Comparison of ENCODE assay signal across 1 cellular context in genomic region chr12:29148958-29149690, GRCh38.
TF ChIP-seq lines count a peak whose summit lies in the region.

FAR2 (plus strand) TSS chr12:29149278; CDS start chr12:29270450, 121,172 bp downstream.

TF ChIP-seq in H1, 55 proteins besides CTCF, POLR2A, EP300 and RAD21:
- TF ChIP-seq TBP (IDR thresholded peaks at IDR 0.05; ENCODE audit: low read depth, low read length) (peak; percentile 20; the same call in 1 of the 2 replicates), KDM5A (IDR thresholded peaks at IDR 0.05; ENCODE audit: low read length) (no peak), KDM4A (IDR thresholded peaks at IDR 0.05; ENCODE audit: low read depth, low read length, severe bottlenecking) (peak; percentile 63), POLR2AphosphoS5 (IDR thresholded peaks at IDR 0.05; ENCODE audit: low read depth, low read length) (peak; percentile 82), PHF8 (conservative IDR thresholded peaks at IDR 0.05; ENCODE audit: low read depth, low read length) (peak; percentile 58; the same call in 1 of the 2 replicates), SIN3A (conservative IDR thresholded peaks at IDR 0.05 in 1 of 2, IDR thresholded peaks at IDR 0.05 in 1 of 2; ENCODE audit: low read depth in 1 of 2, low read length in 2 of 2) (no peak), SP2 (IDR thresholded peaks at IDR 0.05; ENCODE audit: low read length) (no peak), RBBP5 (IDR thresholded peaks at IDR 0.05; ENCODE audit: borderline replicate concordance, low read depth, low read length) (peak; percentile 79; the same call in 1 of the 2 replicates), TAF1 (IDR thresholded peaks at IDR 0.05; ENCODE audit: low read depth, low read length) (peak; percentile 39; the same call in 1 of the 2 replicates), TAF7 (optimal IDR thresholded peaks at IDR 0.05; ENCODE audit: borderline replicate concordance, low read depth, low read length) (peak; percentile 63), JUN (IDR thresholded peaks at IDR 0.05; ENCODE audit: low read depth, low read length) (no peak), MAX (IDR thresholded peaks at IDR 0.05) (peak; percentile 7; the same call in 1 of the 2 replicates)
TF ChIP-seq in H1: peak in this region for 8.
